Comparison of ENCODE assay signal across 11 cellular contexts in genomic region chr14:34937442-34937841, GRCh38.
"Had no signal": no experiment of that assay in that cellular context is flagged by ENCODE, and none has a peak within 500 bp of the region (broad histone marks: within the 10 kb centered on the region; RNA-seq: fewer than 3 reads in every experiment).

No MANE protein-coding gene starts in this region.

- H3K27me3 ChIP-seq: ascending aorta, neural progenitor cell, pancreas, upper lobe of right lung had no signal

- H3K9me3 Mint-ChIP-seq: neural progenitor cell had no signal

- DNase-seq: activated CD4-positive, alpha-beta T cell treated with anti-CD3 and anti-CD28 coated beads, Interleukin-2, amount 50 U/mL, for 48 hours; immature natural killer cell; pancreas; stimulated activated CD4-positive, alpha-beta T cell treated with anti-CD3 and anti-CD28 coated beads, Interleukin-4, amount 100 ng/mL, for 24 hours; T-helper 2 cell; upper lobe of right lung had no signal

- H3K27ac Mint-ChIP-seq: neural progenitor cell; stimulated activated naive CD8-positive, alpha-beta T cell treated with anti-CD3 and anti-CD28 coated beads, Interleukin-15, Interleukin-2, amounts not matched to agents 100 ng/mL and 50 ng/mL, for 24 hours had no signal

- H3K4me1 Mint-ChIP-seq: immature natural killer cell, neural progenitor cell had no signal

- H3K9me3 ChIP-seq: ascending aorta, pancreas, upper lobe of right lung had no signal

- H3K36me3 ChIP-seq: ascending aorta, neural progenitor cell, pancreas, upper lobe of right lung had no signal

- H3K27ac ChIP-seq: ascending aorta, neural progenitor cell, pancreas, upper lobe of right lung had no signal

- H3K4me3 Mint-ChIP-seq: immature natural killer cell; neural progenitor cell; stimulated activated naive CD8-positive, alpha-beta T cell treated with anti-CD3 and anti-CD28 coated beads, Interleukin-15, Interleukin-2, amounts not matched to agents 100 ng/mL and 50 ng/mL, for 24 hours had no signal

- H3K4me1 ChIP-seq: ascending aorta, neural progenitor cell, pancreas, upper lobe of right lung had no signal

- H3K4me3 ChIP-seq: ascending aorta, neural progenitor cell, pancreas, upper lobe of right lung had no signal

- H3K27me3 Mint-ChIP-seq: stimulated activated naive CD8-positive, alpha-beta T cell treated with anti-CD3 and anti-CD28 coated beads, Interleukin-15, Interleukin-2, amounts not matched to agents 100 ng/mL and 50 ng/mL, for 24 hours had no signal

- ATAC-seq: activated CD4-positive, CD25-positive, alpha-beta regulatory T cell treated with anti-CD3 and anti-CD28 coated beads, Interleukin-2, amount 50 U/mL, for 24 hours; esophagus mucosa; pancreas; upper lobe of right lung had no signal
